Comparison of ENCODE assay signal across 1 cellular context in the genomic region with DNA sequence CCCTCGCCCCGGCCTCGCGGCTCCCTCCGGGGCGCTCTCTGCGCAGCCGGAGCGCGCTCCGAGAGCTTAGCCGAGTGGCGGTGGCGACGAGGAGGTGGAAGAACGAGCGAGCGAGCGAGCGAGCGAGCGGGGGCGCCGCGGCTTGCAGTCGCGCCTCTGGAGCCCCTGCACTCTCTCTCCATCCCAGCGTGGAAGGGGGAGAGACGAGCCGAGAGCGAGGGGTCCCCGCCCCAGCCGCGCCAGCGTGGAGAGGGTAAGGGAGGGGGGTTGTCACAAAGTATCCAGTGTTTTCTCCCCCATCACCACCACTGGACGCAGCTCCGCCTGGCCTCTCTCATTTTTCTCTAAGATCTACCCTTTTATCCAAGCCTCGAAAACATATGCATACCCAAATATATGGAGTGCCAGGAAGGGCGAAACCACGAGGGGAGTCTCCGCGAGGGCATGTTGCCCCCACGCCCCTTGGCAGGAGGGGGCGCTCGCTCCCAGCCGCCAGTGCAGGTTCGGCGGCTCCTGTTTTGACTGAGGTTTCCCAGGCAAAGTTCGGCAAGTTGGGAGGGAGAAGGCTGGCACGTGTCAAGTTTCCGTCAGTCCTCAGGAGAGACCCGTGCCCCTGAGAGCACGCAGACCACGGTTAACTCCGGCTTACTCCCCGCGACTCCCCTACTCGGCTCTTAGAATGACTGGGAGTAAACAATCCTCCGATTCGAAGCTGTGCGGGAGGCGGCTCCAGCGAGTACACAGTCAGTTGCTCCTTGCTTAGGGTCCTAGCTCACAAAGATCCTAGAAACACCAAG.
TF ChIP-seq lines count a peak whose summit lies in the region.

No MANE protein-coding gene starts in this region.

TF ChIP-seq in H1, 55 proteins besides CTCF, POLR2A, EP300 and RAD21:
- TF ChIP-seq SUZ12 (IDR thresholded peaks at IDR 0.05; ENCODE audit: low read length) (no peak; the same call in 1 of the 2 replicates), FOSL1 (IDR thresholded peaks at IDR 0.05; ENCODE audit: insufficient read depth, low read depth, low read length) (no peak), ATF3 (IDR thresholded peaks at IDR 0.05; ENCODE audit: insufficient read depth, low read depth, low read length) (no peak), SIX5 (IDR thresholded peaks at IDR 0.05; ENCODE audit: low read depth, low read length) (no peak), TEAD4 (IDR thresholded peaks at IDR 0.05; ENCODE audit: low read depth, low read length) (0 out of 2 replicates have a peak, but pooled peaks have one; percentile 4), CTBP2 (IDR thresholded peaks at IDR 0.05; ENCODE audit: borderline replicate concordance, insufficient read depth, insufficient read length, low read length) (no peak), BACH1 (IDR thresholded peaks at IDR 0.05; ENCODE audit: low read length) (peak; percentile 71), MAFK (IDR thresholded peaks at IDR 0.05; ENCODE audit: low read depth, low read length) (no peak), NANOG (IDR thresholded peaks at IDR 0.05; ENCODE audit: insufficient read depth, low read depth, low read length, poor library complexity, severe bottlenecking) (no peak), SRF (IDR thresholded peaks at IDR 0.05; ENCODE audit: low read depth, low read length) (no peak), HDAC2 (IDR thresholded peaks at IDR 0.05; ENCODE audit: borderline replicate concordance in 1 of 2, low read depth in 2 of 2, low read length in 2 of 2) (peak; percentile 86 to 97), TAF7 (optimal IDR thresholded peaks at IDR 0.05; ENCODE audit: borderline replicate concordance, low read depth, low read length) (no peak), RBBP5 (IDR thresholded peaks at IDR 0.05; ENCODE audit: borderline replicate concordance, low read depth, low read length) (peak; percentile 74; the same call in 1 of the 2 replicates), KDM1A (IDR thresholded peaks at IDR 0.05; ENCODE audit: borderline replicate concordance, low read length) (peak; percentile 51; the same call in 1 of the 2 replicates), TCF12 (IDR thresholded peaks at IDR 0.05; ENCODE audit: low read depth, low read length) (no peak), BCL11A (IDR thresholded peaks at IDR 0.05; ENCODE audit: low read depth in 2 of 2, low read length in 2 of 2) (no peak), HDAC6 (IDR thresholded peaks at IDR 0.05; ENCODE audit: low read depth, low read length) (no peak), KDM5A (IDR thresholded peaks at IDR 0.05; ENCODE audit: low read length) (no peak), YY1 (IDR thresholded peaks at IDR 0.05; ENCODE audit: low read depth, low read length) (peak; percentile 58; the same call in 1 of the 2 replicates), BRCA1 (IDR thresholded peaks at IDR 0.05; ENCODE audit: low read depth, low read length) (no peak), SP4 (IDR thresholded peaks at IDR 0.05; ENCODE audit: low read length) (no peak; the same call in 1 of the 2 replicates), RNF2 (IDR thresholded peaks at IDR 0.05; ENCODE audit: borderline replicate concordance, low read depth, low read length, missing control alignments, poor library complexity, severe bottlenecking) (no peak), SAP30 (IDR thresholded peaks at IDR 0.05; ENCODE audit: insufficient read depth, insufficient replicate concordance, low read length) (no peak), CBX5 (IDR thresholded peaks at IDR 0.05; ENCODE audit: low read depth, low read length) (no peak), KDM4A (IDR thresholded peaks at IDR 0.05; ENCODE audit: low read depth, low read length, severe bottlenecking) (peak; percentile 81), PHF8 (conservative IDR thresholded peaks at IDR 0.05; ENCODE audit: low read depth, low read length) (no peak), TBP (IDR thresholded peaks at IDR 0.05; ENCODE audit: low read depth, low read length) (no peak), RXRA (IDR thresholded peaks at IDR 0.05; ENCODE audit: insufficient read depth, low read depth, low read length) (no peak), SP2 (IDR thresholded peaks at IDR 0.05; ENCODE audit: low read length) (no peak), CEBPB (IDR thresholded peaks at IDR 0.05; ENCODE audit: low read depth, low read length) (no peak), CREB1 (IDR thresholded peaks at IDR 0.05) (no peak), ATF2 (IDR thresholded peaks at IDR 0.05; ENCODE audit: low read length) (no peak), POLR2AphosphoS5 (IDR thresholded peaks at IDR 0.05; ENCODE audit: low read depth, low read length) (no peak), GTF2F1 (IDR thresholded peaks at IDR 0.05; ENCODE audit: borderline replicate concordance, low read depth, low read length) (no peak), TAF1 (IDR thresholded peaks at IDR 0.05; ENCODE audit: low read depth, low read length) (0 out of 2 replicates have a peak, but pooled peaks have one; percentile 42), CHD1 (IDR thresholded peaks at IDR 0.05; ENCODE audit: low read depth, low read length) (no peak), JUN (IDR thresholded peaks at IDR 0.05; ENCODE audit: low read depth, low read length) (no peak), CHD7 (IDR thresholded peaks at IDR 0.05; ENCODE audit: insufficient replicate concordance, low read length) (no peak), SIRT6 (IDR thresholded peaks at IDR 0.05; ENCODE audit: low read length) (no peak), EGR1 (IDR thresholded peaks at IDR 0.05; ENCODE audit: borderline replicate concordance, low read depth, low read length) (no peak), SP1 (IDR thresholded peaks at IDR 0.05; ENCODE audit: low read depth, low read length) (no peak), SIN3A (conservative IDR thresholded peaks at IDR 0.05 in 1 of 2, IDR thresholded peaks at IDR 0.05 in 1 of 2; ENCODE audit: low read depth in 1 of 2, low read length in 2 of 2) (peak; percentile 49 to 82; a peak in 1 of 4 replicates), ASH2L (IDR thresholded peaks at IDR 0.05; ENCODE audit: low read length) (peak; percentile 83), POU5F1 (IDR thresholded peaks at IDR 0.05; ENCODE audit: low read depth, low read length) (no peak), JUND (IDR thresholded peaks at IDR 0.05; ENCODE audit: low read length) (no peak), ZNF274 (IDR thresholded peaks at IDR 0.05; ENCODE audit: borderline replicate concordance, extremely low read depth, low read length) (no peak), RFX5 (IDR thresholded peaks at IDR 0.05; ENCODE audit: borderline replicate concordance, low read depth, low read length) (no peak), NRF1 (IDR thresholded peaks at IDR 0.05; ENCODE audit: low read depth, low read length) (no peak), CHD2 (IDR thresholded peaks at IDR 0.05; ENCODE audit: low read length) (no peak), GABPA (IDR thresholded peaks at IDR 0.05; ENCODE audit: borderline replicate concordance, insufficient read depth, low read length) (no peak), EZH2 (IDR thresholded peaks at IDR 0.05; ENCODE audit: low read depth, low read length, severe bottlenecking) (no peak), CBX8 (IDR thresholded peaks at IDR 0.05; ENCODE audit: borderline replicate concordance, low read depth, low read length) (no peak)
- TF ChIP-seq, protein P1, sequence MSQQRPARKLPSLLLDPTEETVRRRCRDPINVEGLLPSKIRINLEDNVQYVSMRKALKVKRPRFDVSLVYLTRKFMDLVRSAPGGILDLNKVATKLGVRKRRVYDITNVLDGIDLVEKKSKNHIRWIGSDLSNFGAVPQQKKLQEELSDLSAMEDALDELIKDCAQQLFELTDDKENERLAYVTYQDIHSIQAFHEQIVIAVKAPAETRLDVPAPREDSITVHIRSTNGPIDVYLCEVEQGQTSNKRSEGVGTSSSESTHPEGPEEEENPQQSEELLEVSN (IDR thresholded peaks at IDR 0.05): peak; percentile 98
- TF ChIP-seq, protein P2, sequence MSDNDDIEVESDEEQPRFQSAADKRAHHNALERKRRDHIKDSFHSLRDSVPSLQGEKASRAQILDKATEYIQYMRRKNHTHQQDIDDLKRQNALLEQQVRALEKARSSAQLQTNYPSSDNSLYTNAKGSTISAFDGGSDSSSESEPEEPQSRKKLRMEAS (IDR thresholded peaks at IDR 0.05): peak; percentile 97
- TF ChIP-seq, protein P3, sequence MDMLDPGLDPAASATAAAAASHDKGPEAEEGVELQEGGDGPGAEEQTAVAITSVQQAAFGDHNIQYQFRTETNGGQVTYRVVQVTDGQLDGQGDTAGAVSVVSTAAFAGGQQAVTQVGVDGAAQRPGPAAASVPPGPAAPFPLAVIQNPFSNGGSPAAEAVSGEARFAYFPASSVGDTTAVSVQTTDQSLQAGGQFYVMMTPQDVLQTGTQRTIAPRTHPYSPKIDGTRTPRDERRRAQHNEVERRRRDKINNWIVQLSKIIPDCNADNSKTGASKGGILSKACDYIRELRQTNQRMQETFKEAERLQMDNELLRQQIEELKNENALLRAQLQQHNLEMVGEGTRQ (IDR thresholded peaks at IDR 0.05; ENCODE audit: low read length): peak; percentile 32; the same call in 1 of the 2 replicates
